In the genomic region with DNA sequence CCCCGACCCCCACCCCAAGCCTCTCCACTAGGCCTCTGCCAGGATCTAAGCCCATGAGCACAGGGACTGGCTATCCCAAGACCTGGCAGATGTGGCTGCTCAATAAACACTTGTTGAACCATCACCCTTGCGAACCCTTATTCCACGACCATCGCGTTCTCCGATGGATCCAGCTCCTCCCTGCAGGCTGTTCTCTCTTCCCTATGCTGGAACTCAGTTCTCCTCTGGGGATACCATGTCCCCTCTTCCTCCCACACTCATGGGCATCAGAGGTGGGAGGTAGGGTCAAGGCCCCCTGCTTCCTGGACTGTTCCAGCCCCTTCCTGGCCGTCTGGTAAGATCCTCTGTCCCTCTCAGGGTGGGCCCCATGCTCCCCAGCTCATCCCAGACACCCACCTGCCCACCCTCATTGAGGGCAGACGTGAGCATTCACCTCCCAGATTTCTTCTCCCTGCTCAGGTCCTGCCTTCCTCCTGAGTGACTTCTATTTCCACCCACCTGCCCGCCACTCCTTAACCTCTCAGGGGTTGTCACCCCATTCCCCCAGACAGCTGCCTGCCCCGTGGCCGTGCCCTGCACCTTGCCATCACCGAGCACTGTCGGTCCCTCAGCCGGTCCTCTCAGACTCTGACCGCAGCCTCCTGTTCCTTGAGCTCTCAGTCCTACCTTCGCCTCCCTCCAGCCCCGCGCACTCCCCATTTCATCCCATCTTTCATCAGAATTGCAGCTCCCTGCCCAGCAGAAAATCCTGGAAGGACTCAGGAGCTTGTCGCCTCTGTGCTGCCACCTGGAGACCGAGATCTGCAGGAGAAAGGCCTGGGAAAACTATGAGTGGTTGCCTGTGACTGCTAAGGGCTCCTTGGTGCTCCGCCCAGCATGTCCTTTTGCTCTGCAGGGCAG, we compare ENCODE assay signal across 8 cellular contexts. TPM values are rescaled to one million over a fixed set of nuclear protein-coding genes. Genes with fewer than 3 reads are reported as not detected.
DNase-seq lines count a peak whose midpoint lies in the region; ATAC-seq and TF ChIP-seq lines count a peak whose summit lies in the region.

No MANE protein-coding gene starts in this region.

- H3K4me3 ChIP-seq in SJCRH30 (no peak overlapping the region), fibroblast of villous mesenchyme (ENCODE audit: low read depth, low read length) (no peak overlapping the region)

- ATAC-seq in GM18861 (IDR thresholded peaks at IDR 0.05; ENCODE audit: unreplicated experiment): no peak

- TF ChIP-seq CTCF in GM13976 (IDR thresholded peaks at IDR 0.05; ENCODE audit: borderline replicate concordance, control extremely low read depth, extremely low read depth, insufficient read depth, missing control alignments) (peak; percentile 5), fibroblast of villous mesenchyme (IDR thresholded peaks at IDR 0.05; ENCODE audit: insufficient read depth, low read depth, low read length) (peak; percentile 76)

- H3K27me3 ChIP-seq in SJCRH30: no peaks in the 10 kb centered on the region

- DNase-seq in AG08395 (ENCODE audit: low spot score) (peak; percentile 80), GM13976 (ENCODE audit: low spot score) (peak; percentile 49), SJCRH30 (peak; percentile 47 to 67), fibroblast of villous mesenchyme (ENCODE audit: low read depth) (peak; percentile 75), posterior vena cava (ENCODE audit: low spot score) (peak; percentile 78), activated gamma-delta T cell treated with Interleukin-2 at 50 U/mL for 16 hours (no peak), activated T-cell treated with anti-CD3 and anti-CD28 coated beads for 4 hours (no peak)

- no peaks in the 10 kb centered on the region for H3K9me3 ChIP-seq in SJCRH30 (replicated peaks)

- H3K36me3 ChIP-seq in SJCRH30: peaks cover 3% of the 10 kb centered on the region; the same call in 1 of the 2 replicates

- in situ Hi-C loops in GM13976 (cut with MboI; ENCODE audit: low sequenced_read_pairs, unreplicated experiment): no loop called here

- H3K4me1 ChIP-seq in SJCRH30: peaks cover 25% of the 10 kb centered on the region

- intact Hi-C loops in posterior vena cava (cut with DNase I): loop anchor here in 1 of 2 donors (5.0 kb wide), 1 partner anchor 64 kb away; no protein-coding TSS in a partner anchor

- no peak overlapping the region for H3K27ac ChIP-seq in SJCRH30

RNA-seq across cellular contexts. Expression of a gene that starts 42.0 kb away (rescaled TPM):
- 9.8 and 11.7 TPM in 2 replicates for total RNA-seq in SJCRH30 (2014; rRNA removed; shearing (Covaris generic))
- 49.6 and 56.1 TPM in 2 replicates for total RNA-seq in fibroblast of villous mesenchyme
- total RNA-seq in posterior vena cava: 10 to 100 TPM; 49.2 to 50.7 TPM

RNA-seq across cellular contexts. Expression of a gene that starts 44.4 kb away (rescaled TPM):
- total RNA-seq in SJCRH30 (2014; rRNA removed; shearing (Covaris generic)): 3.0 and 5.1 TPM in 2 replicates
- 17.1 and 19.0 TPM in 2 replicates for total RNA-seq in fibroblast of villous mesenchyme
- 10 to 100 TPM; 17.3 to 20.1 TPM for total RNA-seq in posterior vena cava

RNA-seq across cellular contexts. Expression of a gene that starts 45.8 kb away (rescaled TPM):
- not detected in 2 replicates for total RNA-seq in SJCRH30 (2014; rRNA removed; shearing (Covaris generic))
- total RNA-seq in fibroblast of villous mesenchyme (not detected in 2 replicates), posterior vena cava (under 1 TPM in 1 of 2 donors, not detected in 1; 0.24 TPM)

Comparison
In these comparisons a context has a peak if more than half of its experiments do, and no peak if none do; other contexts are left out.
1. DNase-seq: peak in AG08395 (single experiment), GM13976 (single experiment), SJCRH30 (2 of 2), fibroblast of villous mesenchyme (single experiment) and posterior vena cava (single experiment); none in activated gamma-delta T cell treated with Interleukin-2 at 50 U/mL for 16 hours (single experiment) and activated T-cell treated with anti-CD3 and anti-CD28 coated beads for 4 hours (single experiment).